In the genomic region with DNA sequence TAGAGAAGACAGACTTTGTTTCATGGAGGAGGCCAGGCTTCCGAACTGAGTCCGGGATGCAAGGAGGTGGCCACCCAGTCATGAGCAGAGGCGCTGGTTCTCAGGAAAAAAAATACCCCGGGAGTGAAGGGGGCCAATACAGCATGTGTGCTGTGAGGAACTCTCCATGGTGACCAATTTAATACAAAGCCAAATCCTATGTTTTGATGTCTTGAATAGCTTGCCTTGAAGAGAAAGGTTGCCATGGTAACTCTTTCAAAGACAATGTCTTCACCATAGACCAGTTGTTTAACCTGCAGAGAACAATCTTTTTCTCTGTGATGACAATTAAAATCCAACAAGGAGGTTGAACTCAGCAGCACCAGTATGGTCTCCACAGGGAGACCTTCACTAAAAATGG, we compare ENCODE assay signal across 11 cellular contexts.
"Had no signal": no experiment of that assay in that cellular context is flagged by ENCODE, and none has a peak within 500 bp of the region (broad histone marks: within the 10 kb centered on the region; RNA-seq: fewer than 3 reads in every experiment).

No MANE protein-coding gene starts in this region.

- H3K4me3 ChIP-seq: colonic mucosa, heart right ventricle, left lung, skin epidermis, stomach had no signal

- H3K36me3 ChIP-seq: colonic mucosa, heart right ventricle, left lung, stomach had no signal

- H3K9me3 ChIP-seq: colonic mucosa had no signal

- DNase-seq: activated CD4-positive, alpha-beta T cell treated with anti-CD3 and anti-CD28 coated beads, Interleukin-2, amount 10 ng/mL, durations not matched to agents 7 days and 5 days; activated CD4-positive, CD25-positive, alpha-beta regulatory T cell; activated naive CD4-positive, alpha-beta T cell treated with anti-CD3 and anti-CD28 coated beads, Interleukin-2, amount 10 ng/mL, durations not matched to agents 7 days and 5 days; colonic mucosa; effector CD4-positive, alpha-beta T cell; heart right ventricle; islet precursor cell; left lung; stimulated activated CD4-positive, alpha-beta T cell treated with anti-CD3 and anti-CD28 coated beads, Interleukin-4, amount 100 ng/mL, for 4 hours; stomach had no signal

- H3K27me3 ChIP-seq: colonic mucosa, left lung had no signal

- H3K4me1 ChIP-seq: colonic mucosa, heart right ventricle, left lung, stomach had no signal

- ATAC-seq: heart right ventricle, left lung had no signal
